Comparison of ENCODE assay signal across 1 cellular context in the genomic region with DNA sequence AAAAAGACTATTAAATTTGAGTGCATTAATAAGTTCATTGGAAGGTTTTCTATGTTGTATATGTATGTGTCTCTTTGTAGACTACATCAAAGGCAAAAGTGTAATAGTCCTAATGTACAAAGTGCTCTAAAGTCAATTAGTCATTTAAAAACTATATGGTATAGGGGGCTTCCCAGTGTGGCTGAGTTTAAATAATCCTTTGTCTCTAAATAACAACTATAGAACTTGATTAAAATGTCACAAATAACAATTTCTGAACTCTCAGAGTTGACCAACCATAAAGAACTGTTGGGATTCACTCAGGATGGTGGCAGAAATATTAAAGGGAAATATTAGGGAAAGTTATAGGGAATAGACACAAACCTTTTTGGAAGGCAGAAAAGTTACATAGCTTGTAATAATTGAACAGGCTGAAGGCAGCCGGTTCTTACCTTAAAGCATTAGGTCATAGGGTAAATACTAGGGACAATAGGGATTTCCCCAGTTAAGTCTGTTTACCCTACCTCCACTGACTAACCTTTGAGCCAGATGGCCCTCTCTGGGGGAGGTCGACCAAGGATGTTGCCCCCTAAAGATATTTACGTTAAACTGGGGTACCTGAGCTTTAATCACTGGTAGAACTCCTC.
TF ChIP-seq lines count a peak whose summit lies in the region.

No MANE protein-coding gene starts in this region.

TF ChIP-seq in GM12878, 131 proteins besides CTCF, POLR2A, EP300 and RAD21 (continued from another document):
- no peak for TF ChIP-seq HDAC2 (IDR thresholded peaks at IDR 0.05)
- TF ChIP-seq, protein P1, sequence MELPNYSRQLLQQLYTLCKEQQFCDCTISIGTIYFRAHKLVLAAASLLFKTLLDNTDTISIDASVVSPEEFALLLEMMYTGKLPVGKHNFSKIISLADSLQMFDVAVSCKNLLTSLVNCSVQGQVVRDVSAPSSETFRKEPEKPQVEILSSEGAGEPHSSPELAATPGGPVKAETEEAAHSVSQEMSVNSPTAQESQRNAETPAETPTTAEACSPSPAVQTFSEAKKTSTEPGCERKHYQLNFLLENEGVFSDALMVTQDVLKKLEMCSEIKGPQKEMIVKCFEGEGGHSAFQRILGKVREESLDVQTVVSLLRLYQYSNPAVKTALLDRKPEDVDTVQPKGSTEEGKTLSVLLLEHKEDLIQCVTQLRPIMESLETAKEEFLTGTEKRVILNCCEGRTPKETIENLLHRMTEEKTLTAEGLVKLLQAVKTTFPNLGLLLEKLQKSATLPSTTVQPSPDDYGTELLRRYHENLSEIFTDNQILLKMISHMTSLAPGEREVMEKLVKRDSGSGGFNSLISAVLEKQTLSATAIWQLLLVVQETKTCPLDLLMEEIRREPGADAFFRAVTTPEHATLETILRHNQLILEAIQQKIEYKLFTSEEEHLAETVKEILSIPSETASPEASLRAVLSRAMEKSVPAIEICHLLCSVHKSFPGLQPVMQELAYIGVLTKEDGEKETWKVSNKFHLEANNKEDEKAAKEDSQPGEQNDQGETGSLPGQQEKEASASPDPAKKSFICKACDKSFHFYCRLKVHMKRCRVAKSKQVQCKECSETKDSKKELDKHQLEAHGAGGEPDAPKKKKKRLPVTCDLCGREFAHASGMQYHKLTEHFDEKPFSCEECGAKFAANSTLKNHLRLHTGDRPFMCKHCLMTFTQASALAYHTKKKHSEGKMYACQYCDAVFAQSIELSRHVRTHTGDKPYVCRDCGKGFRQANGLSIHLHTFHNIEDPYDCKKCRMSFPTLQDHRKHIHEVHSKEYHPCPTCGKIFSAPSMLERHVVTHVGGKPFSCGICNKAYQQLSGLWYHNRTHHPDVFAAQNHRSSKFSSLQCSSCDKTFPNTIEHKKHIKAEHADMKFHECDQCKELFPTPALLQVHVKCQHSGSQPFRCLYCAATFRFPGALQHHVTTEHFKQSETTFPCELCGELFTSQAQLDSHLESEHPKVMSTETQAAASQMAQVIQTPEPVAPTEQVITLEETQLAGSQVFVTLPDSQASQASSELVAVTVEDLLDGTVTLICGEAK (IDR thresholded peaks at IDR 0.05; ENCODE audit: borderline replicate concordance), result peak; percentile 63; the same call in 1 of the 2 replicates
- TF ChIP-seq FOS (IDR thresholded peaks at IDR 0.05; ENCODE audit: borderline replicate concordance, extremely low read depth, insufficient read length), result no peak
- TF ChIP-seq, protein P2, sequence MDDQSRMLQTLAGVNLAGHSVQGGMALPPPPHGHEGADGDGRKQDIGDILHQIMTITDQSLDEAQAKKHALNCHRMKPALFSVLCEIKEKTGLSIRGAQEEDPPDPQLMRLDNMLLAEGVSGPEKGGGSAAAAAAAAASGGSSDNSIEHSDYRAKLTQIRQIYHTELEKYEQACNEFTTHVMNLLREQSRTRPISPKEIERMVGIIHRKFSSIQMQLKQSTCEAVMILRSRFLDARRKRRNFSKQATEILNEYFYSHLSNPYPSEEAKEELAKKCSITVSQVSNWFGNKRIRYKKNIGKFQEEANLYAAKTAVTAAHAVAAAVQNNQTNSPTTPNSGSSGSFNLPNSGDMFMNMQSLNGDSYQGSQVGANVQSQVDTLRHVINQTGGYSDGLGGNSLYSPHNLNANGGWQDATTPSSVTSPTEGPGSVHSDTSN (IDR thresholded peaks at IDR 0.05; ENCODE audit: insufficient replicate concordance, low read depth, low read length), result no peak
- TF ChIP-seq, protein P3, sequence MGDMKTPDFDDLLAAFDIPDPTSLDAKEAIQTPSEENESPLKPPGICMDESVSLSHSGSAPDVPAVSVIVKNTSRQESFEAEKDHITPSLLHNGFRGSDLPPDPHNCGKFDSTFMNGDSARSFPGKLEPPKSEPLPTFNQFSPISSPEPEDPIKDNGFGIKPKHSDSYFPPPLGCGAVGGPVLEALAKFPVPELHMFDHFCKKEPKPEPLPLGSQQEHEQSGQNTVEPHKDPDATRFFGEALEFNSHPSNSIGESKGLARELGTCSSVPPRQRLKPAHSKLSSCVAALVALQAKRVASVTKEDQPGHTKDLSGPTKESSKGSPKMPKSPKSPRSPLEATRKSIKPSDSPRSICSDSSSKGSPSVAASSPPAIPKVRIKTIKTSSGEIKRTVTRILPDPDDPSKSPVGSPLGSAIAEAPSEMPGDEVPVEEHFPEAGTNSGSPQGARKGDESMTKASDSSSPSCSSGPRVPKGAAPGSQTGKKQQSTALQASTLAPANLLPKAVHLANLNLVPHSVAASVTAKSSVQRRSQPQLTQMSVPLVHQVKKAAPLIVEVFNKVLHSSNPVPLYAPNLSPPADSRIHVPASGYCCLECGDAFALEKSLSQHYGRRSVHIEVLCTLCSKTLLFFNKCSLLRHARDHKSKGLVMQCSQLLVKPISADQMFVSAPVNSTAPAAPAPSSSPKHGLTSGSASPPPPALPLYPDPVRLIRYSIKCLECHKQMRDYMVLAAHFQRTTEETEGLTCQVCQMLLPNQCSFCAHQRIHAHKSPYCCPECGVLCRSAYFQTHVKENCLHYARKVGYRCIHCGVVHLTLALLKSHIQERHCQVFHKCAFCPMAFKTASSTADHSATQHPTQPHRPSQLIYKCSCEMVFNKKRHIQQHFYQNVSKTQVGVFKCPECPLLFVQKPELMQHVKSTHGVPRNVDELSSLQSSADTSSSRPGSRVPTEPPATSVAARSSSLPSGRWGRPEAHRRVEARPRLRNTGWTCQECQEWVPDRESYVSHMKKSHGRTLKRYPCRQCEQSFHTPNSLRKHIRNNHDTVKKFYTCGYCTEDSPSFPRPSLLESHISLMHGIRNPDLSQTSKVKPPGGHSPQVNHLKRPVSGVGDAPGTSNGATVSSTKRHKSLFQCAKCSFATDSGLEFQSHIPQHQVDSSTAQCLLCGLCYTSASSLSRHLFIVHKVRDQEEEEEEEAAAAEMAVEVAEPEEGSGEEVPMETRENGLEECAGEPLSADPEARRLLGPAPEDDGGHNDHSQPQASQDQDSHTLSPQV (IDR thresholded peaks at IDR 0.05), result no peak
- no peak for TF ChIP-seq ZBED1 (IDR thresholded peaks at IDR 0.05; ENCODE audit: borderline replicate concordance)
- TF ChIP-seq ZNF622 (IDR thresholded peaks at IDR 0.05), result no peak
- peak; percentile 57; the same call in 1 of the 2 replicates for TF ChIP-seq MTA2 (IDR thresholded peaks at IDR 0.05; ENCODE audit: low read depth)
- TF ChIP-seq NR2F1 (conservative IDR thresholded peaks at IDR 0.05), result 0 out of 2 replicates have a peak, but pooled peaks have one; percentile 14
- TF ChIP-seq, protein P4, sequence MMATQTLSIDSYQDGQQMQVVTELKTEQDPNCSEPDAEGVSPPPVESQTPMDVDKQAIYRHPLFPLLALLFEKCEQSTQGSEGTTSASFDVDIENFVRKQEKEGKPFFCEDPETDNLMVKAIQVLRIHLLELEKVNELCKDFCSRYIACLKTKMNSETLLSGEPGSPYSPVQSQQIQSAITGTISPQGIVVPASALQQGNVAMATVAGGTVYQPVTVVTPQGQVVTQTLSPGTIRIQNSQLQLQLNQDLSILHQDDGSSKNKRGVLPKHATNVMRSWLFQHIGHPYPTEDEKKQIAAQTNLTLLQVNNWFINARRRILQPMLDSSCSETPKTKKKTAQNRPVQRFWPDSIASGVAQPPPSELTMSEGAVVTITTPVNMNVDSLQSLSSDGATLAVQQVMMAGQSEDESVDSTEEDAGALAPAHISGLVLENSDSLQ (IDR thresholded peaks at IDR 0.05), result no peak
- no peak for TF ChIP-seq SIN3A (IDR thresholded peaks at IDR 0.05; ENCODE audit: low read depth, low read length)
- TF ChIP-seq, protein P5, sequence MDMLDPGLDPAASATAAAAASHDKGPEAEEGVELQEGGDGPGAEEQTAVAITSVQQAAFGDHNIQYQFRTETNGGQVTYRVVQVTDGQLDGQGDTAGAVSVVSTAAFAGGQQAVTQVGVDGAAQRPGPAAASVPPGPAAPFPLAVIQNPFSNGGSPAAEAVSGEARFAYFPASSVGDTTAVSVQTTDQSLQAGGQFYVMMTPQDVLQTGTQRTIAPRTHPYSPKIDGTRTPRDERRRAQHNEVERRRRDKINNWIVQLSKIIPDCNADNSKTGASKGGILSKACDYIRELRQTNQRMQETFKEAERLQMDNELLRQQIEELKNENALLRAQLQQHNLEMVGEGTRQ (IDR thresholded peaks at IDR 0.05; ENCODE audit: borderline replicate concordance, low read depth, low read length), result no peak
- no peak for TF ChIP-seq CHD4 (IDR thresholded peaks at IDR 0.05)
- no peak for TF ChIP-seq ZSCAN29 (IDR thresholded peaks at IDR 0.05)
- TF ChIP-seq NFIC (IDR thresholded peaks at IDR 0.05; ENCODE audit: low read depth, low read length), result 0 out of 2 replicates have a peak, but pooled peaks have one; percentile 25
- no peak for TF ChIP-seq SREBF1 (IDR thresholded peaks at IDR 0.05; ENCODE audit: low read length)
- TF ChIP-seq, protein P6, sequence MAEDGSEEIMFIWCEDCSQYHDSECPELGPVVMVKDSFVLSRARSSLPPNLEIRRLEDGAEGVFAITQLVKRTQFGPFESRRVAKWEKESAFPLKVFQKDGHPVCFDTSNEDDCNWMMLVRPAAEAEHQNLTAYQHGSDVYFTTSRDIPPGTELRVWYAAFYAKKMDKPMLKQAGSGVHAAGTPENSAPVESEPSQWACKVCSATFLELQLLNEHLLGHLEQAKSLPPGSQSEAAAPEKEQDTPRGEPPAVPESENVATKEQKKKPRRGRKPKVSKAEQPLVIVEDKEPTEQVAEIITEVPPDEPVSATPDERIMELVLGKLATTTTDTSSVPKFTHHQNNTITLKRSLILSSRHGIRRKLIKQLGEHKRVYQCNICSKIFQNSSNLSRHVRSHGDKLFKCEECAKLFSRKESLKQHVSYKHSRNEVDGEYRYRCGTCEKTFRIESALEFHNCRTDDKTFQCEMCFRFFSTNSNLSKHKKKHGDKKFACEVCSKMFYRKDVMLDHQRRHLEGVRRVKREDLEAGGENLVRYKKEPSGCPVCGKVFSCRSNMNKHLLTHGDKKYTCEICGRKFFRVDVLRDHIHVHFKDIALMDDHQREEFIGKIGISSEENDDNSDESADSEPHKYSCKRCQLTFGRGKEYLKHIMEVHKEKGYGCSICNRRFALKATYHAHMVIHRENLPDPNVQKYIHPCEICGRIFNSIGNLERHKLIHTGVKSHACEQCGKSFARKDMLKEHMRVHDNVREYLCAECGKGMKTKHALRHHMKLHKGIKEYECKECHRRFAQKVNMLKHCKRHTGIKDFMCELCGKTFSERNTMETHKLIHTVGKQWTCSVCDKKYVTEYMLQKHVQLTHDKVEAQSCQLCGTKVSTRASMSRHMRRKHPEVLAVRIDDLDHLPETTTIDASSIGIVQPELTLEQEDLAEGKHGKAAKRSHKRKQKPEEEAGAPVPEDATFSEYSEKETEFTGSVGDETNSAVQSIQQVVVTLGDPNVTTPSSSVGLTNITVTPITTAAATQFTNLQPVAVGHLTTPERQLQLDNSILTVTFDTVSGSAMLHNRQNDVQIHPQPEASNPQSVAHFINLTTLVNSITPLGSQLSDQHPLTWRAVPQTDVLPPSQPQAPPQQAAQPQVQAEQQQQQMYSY (CRISPR knock-in tag; IDR thresholded peaks at IDR 0.05), result no peak
- TF ChIP-seq HDGF (IDR thresholded peaks at IDR 0.05), result no peak
- no peak for TF ChIP-seq SUPT20H (IDR thresholded peaks at IDR 0.05; ENCODE audit: borderline replicate concordance, control insufficient read depth, low read depth, low read length)
- TF ChIP-seq ATF7 (IDR thresholded peaks at IDR 0.05; ENCODE audit: low read depth), result peak; percentile 67
- no peak for TF ChIP-seq JUND (IDR thresholded peaks at IDR 0.05; ENCODE audit: low read depth, low read length)
- TF ChIP-seq, protein P7, sequence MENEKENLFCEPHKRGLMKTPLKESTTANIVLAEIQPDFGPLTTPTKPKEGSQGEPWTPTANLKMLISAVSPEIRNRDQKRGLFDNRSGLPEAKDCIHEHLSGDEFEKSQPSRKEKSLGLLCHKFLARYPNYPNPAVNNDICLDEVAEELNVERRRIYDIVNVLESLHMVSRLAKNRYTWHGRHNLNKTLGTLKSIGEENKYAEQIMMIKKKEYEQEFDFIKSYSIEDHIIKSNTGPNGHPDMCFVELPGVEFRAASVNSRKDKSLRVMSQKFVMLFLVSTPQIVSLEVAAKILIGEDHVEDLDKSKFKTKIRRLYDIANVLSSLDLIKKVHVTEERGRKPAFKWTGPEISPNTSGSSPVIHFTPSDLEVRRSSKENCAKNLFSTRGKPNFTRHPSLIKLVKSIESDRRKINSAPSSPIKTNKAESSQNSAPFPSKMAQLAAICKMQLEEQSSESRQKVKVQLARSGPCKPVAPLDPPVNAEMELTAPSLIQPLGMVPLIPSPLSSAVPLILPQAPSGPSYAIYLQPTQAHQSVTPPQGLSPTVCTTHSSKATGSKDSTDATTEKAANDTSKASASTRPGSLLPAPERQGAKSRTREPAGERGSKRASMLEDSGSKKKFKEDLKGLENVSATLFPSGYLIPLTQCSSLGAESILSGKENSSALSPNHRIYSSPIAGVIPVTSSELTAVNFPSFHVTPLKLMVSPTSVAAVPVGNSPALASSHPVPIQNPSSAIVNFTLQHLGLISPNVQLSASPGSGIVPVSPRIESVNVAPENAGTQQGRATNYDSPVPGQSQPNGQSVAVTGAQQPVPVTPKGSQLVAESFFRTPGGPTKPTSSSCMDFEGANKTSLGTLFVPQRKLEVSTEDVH (IDR thresholded peaks at IDR 0.05; ENCODE audit: low read depth, partially characterized antibody), result no peak
- TF ChIP-seq GATAD2B (conservative IDR thresholded peaks at IDR 0.05; ENCODE audit: low read depth), result no peak
- TF ChIP-seq RBBP5 (conservative IDR thresholded peaks at IDR 0.05), result no peak
- TF ChIP-seq FOXM1 (IDR thresholded peaks at IDR 0.05; ENCODE audit: low read depth, low read length), result no peak
- no peak for TF ChIP-seq ZNF217 (IDR thresholded peaks at IDR 0.05)
- no peak for TF ChIP-seq BRCA1 (IDR thresholded peaks at IDR 0.05; ENCODE audit: low read depth, low read length)
